Comparison of ENCODE assay signal across 20 cellular contexts in genomic region chr4:16442296-16442695, GRCh38.
A peak's percentile ranks its signal among the peaks of the same experiment; 100 is the strongest.
DNase-seq lines count a peak whose midpoint lies in the region; ATAC-seq, FAIRE-seq and TF ChIP-seq lines count a peak whose summit lies in the region.
"Had no signal": no experiment of that assay in that cellular context is flagged by ENCODE, and none has a peak within 500 bp of the region (broad histone marks: within the 10 kb centered on the region; RNA-seq: fewer than 3 reads in every experiment).

No MANE protein-coding gene starts in this region.

- TF ChIP-seq POLR2A in esophagus squamous epithelium (IDR thresholded peaks at IDR 0.05), result no peak

- H3K4me1 ChIP-seq in esophagus squamous epithelium, result no peaks in the 10 kb centered on the region

- no peak for ATAC-seq in HG02678 (IDR thresholded peaks at IDR 0.05; ENCODE audit: unreplicated experiment)
- ATAC-seq in effector memory CD8-positive, alpha-beta T cell (replicated peaks), result no peak

- no peaks in the 10 kb centered on the region for H3K27me3 Mint-ChIP-seq in effector memory CD8-positive, alpha-beta T cell

- intact Hi-C loops in esophagus squamous epithelium (cut with DNase I), result loop anchor here (10.0 kb wide), 1 partner anchor 147 kb away; no protein-coding TSS in a partner anchor

- TF ChIP-seq CTCF in bronchial epithelial cell (IDR thresholded peaks at IDR 0.05; ENCODE audit: insufficient read depth, low read length, severe bottlenecking) (no peak), esophagus squamous epithelium (IDR thresholded peaks at IDR 0.05) (no peak)

- no peak for FAIRE-seq in bronchial epithelial cell (lab: Jason Lieb, UNC)
- no peak for FAIRE-seq in urothelium cell line (lab: Jason Lieb, UNC)
- FAIRE-seq: GM12891, GM18507 had no signal

- H3K27ac ChIP-seq in esophagus squamous epithelium, result no peak overlapping the region

- H3K36me3 ChIP-seq in bronchial epithelial cell (ENCODE audit: control insufficient read depth, insufficient read depth, low read length), result no peaks in the 10 kb centered on the region
- no peaks in the 10 kb centered on the region for H3K36me3 ChIP-seq in esophagus squamous epithelium

- DNase-seq in M059J (ENCODE audit: low read depth), result peak; percentile 59
- peak; percentile 54 for DNase-seq in SW480 (ENCODE audit: low spot score)
- DNase-seq in bronchial epithelial cell (ENCODE audit: low read depth), result peak; percentile 6
- peak; percentile 16 for DNase-seq in urothelium cell line (ENCODE audit: low spot score)
- DNase-seq in NCI-H187 treated with DMSO at 0.1 percent for 48 hours (lab: John Stamatoyannopoulos, UW), result no peak
- no peak for DNase-seq in effector memory CD8-positive, alpha-beta T cell
- DNase-seq in esophagus squamous epithelium (lab: John Stamatoyannopoulos, UW), result no peak
- DNase-seq: C1 segment of cervical spinal cord; Calu3; CD4-positive, alpha-beta memory T cell; COR-L47; DMS53; DMS79 treated with DMSO at 0.1 percent for 48 hours; GF-D8; GOT3; H7; HCEC 1CT had no signal

- no peak overlapping the region for H3K4me3 Mint-ChIP-seq in effector memory CD8-positive, alpha-beta T cell
- H3K4me3 Mint-ChIP-seq: CD4-positive, alpha-beta memory T cell had no signal

- H3K4me1 Mint-ChIP-seq in effector memory CD8-positive, alpha-beta T cell (ENCODE audit: low read depth in 2 of 2), result no peaks in the 10 kb centered on the region
- H3K4me1 Mint-ChIP-seq: CD4-positive, alpha-beta memory T cell had no signal

- no peaks in the 10 kb centered on the region for H3K36me3 Mint-ChIP-seq in effector memory CD8-positive, alpha-beta T cell (ENCODE audit: insufficient read depth)
- H3K36me3 Mint-ChIP-seq: CD4-positive, alpha-beta memory T cell had no signal

- no peak overlapping the region for H3K4me3 ChIP-seq in bronchial epithelial cell (ENCODE audit: low read depth, low read length)
- H3K4me3 ChIP-seq in esophagus squamous epithelium, result no peak overlapping the region

- H3K9me3 Mint-ChIP-seq in effector memory CD8-positive, alpha-beta T cell, result peaks cover 0 to 2% of the 10 kb centered on the region in 2 donors

- H3K9me3 ChIP-seq in esophagus squamous epithelium, result peaks cover 0 to 8% (median 0%) of the 10 kb centered on the region in 3 donors

- H3K27me3 ChIP-seq in bronchial epithelial cell (ENCODE audit: control insufficient read depth, insufficient read depth, low read length), result no peaks in the 10 kb centered on the region
- no peaks in the 10 kb centered on the region for H3K27me3 ChIP-seq in esophagus squamous epithelium

- WGBS in esophagus squamous epithelium, 2 donors, result 38 to 55% methylated on average over 1 of the region's 1 CpG

- no peak overlapping the region for H3K27ac Mint-ChIP-seq in effector memory CD8-positive, alpha-beta T cell
- H3K27ac Mint-ChIP-seq: CD4-positive, alpha-beta memory T cell had no signal

Comparison
In these comparisons a context has a peak if more than half of its experiments do, and no peak if none do; other contexts are left out.
1. DNase-seq: peak in M059J (single experiment), SW480 (single experiment), bronchial epithelial cell (single experiment) and urothelium cell line (single experiment); none in NCI-H187 treated with DMSO at 0.1 percent for 48 hours (single experiment), effector memory CD8-positive, alpha-beta T cell (0 of 3) and esophagus squamous epithelium (single experiment).